ENCODE assay signal across 19 cellular contexts in the genomic region with DNA sequence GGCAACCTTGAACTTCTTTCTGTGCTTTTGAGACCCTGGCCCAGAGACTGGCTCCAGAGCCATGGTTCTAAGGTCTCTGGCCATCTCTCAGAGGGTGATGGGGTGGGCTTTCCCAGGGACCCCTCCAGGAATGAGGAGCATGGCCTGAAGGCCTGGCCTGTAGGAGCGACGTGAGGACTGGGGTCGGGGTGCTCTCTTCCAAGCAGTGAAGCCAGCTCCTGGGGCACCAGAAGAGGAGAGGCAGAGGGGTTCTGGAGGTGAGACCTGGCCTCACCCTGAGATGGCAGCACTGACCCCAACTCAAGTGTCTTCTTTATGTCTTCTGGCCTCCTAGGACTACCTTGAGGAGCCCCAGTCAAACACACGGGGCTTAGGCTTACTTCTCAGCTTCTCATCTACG.
DNase-seq lines count a peak whose midpoint lies in the region; ATAC-seq and TF ChIP-seq lines count a peak whose summit lies in the region.
"Had no signal": no experiment of that assay in that cellular context is flagged by ENCODE, and none has a peak within 500 bp of the region (broad histone marks: within the 10 kb centered on the region; RNA-seq: fewer than 3 reads in every experiment).

No MANE protein-coding gene starts in this region.

- H3K36me3 Mint-ChIP-seq in chondrocyte (ENCODE audit: low read depth) = peaks cover 22% of the 10 kb centered on the region

- H3K4me3 ChIP-seq in osteoblast (ENCODE audit: insufficient read depth, low read length) = no peak overlapping the region
- no peak overlapping the region for H3K4me3 ChIP-seq in stomach
- no peak overlapping the region for H3K4me3 ChIP-seq in hepatocyte
- H3K4me3 ChIP-seq: BLaER1 treated with 17β-estradiol and CSF1 and Interleukin-3, amounts not matched to agents 10 nM and 100 nM; GM12878 had no signal

- H3K79me2 ChIP-seq in osteoblast (ENCODE audit: insufficient read depth, low read length) (no peaks in the 10 kb centered on the region), hepatocyte (no peaks in the 10 kb centered on the region)

- H3K4me2 ChIP-seq in osteoblast (ENCODE audit: insufficient read depth, low read length) = no peak overlapping the region
- no peak overlapping the region for H3K4me2 ChIP-seq in hepatocyte
- H3K4me2 ChIP-seq: BLaER1 treated with 17β-estradiol and CSF1 and Interleukin-3, amounts not matched to agents 10 nM and 100 nM had no signal

- no peaks in the 10 kb centered on the region for H3K9me3 Mint-ChIP-seq in chondrocyte (ENCODE audit: low read depth)
- H3K9me3 Mint-ChIP-seq: CD8-positive, alpha-beta memory T cell had no signal

- H3K4me1 Mint-ChIP-seq in chondrocyte (ENCODE audit: low read depth) = no peaks in the 10 kb centered on the region

- no peak overlapping the region for H2AFZ ChIP-seq in osteoblast (ENCODE audit: low read length)
- no peak overlapping the region for H2AFZ ChIP-seq in hepatocyte

- no peaks in the 10 kb centered on the region for H3K9me3 ChIP-seq in osteoblast (ENCODE audit: low read depth, low read length)
- peaks cover 0 to 9% (median 3%) of the 10 kb centered on the region in 4 donors for H3K9me3 ChIP-seq in stomach
- no peaks in the 10 kb centered on the region for H3K9me3 ChIP-seq in hepatocyte (ENCODE audit: low read depth)

- H3K4me1 ChIP-seq in osteoblast (ENCODE audit: insufficient read depth, low read length) (no peaks in the 10 kb centered on the region), stomach (peaks cover 3 to 12% (median 9%) of the 10 kb centered on the region in 4 donors), hepatocyte (ENCODE audit: insufficient read depth) (peaks cover 11% of the 10 kb centered on the region)

- WGBS in stomach, 5 donors = 91 to 99% (median 98%) methylated on average over 5 of the region's 5 CpGs
- 96% methylated on average over 5 of the region's 5 CpGs for WGBS in hepatocyte (ENCODE audit: low lambda C conversion rate, missing lambda C conversion rate)

- H3K27me3 ChIP-seq in osteoblast (ENCODE audit: insufficient read depth, low read length) = no peaks in the 10 kb centered on the region
- no peaks in the 10 kb centered on the region for H3K27me3 ChIP-seq in stomach
- no peaks in the 10 kb centered on the region for H3K27me3 ChIP-seq in hepatocyte
- H3K27me3 ChIP-seq: BLaER1 treated with 17β-estradiol and CSF1 and Interleukin-3, amounts not matched to agents 10 nM and 100 nM had no signal

- no peak overlapping the region for H3K27ac ChIP-seq in osteoblast (ENCODE audit: low read depth, low read length)
- no peak overlapping the region for H3K27ac ChIP-seq in stomach
- H3K27ac ChIP-seq in hepatocyte = no peak overlapping the region
- H3K27ac ChIP-seq: BLaER1 treated with 17β-estradiol and CSF1 and Interleukin-3, amounts not matched to agents 10 nM and 100 nM had no signal

- no peaks in the 10 kb centered on the region for H3K27me3 Mint-ChIP-seq in chondrocyte (ENCODE audit: low read depth)
- H3K27me3 Mint-ChIP-seq: CD8-positive, alpha-beta memory T cell had no signal

- H4K20me1 ChIP-seq in osteoblast (ENCODE audit: insufficient read depth, low read length) = no peaks in the 10 kb centered on the region
- no peaks in the 10 kb centered on the region for H4K20me1 ChIP-seq in hepatocyte (ENCODE audit: insufficient read depth, poor library complexity, severe bottlenecking)

- H3K27ac Mint-ChIP-seq in chondrocyte (ENCODE audit: unreplicated experiment) = no peak overlapping the region

- TF ChIP-seq CTCF in chondrocyte (IDR thresholded peaks at IDR 0.05) (no peak), osteoblast (IDR thresholded peaks at IDR 0.05; ENCODE audit: extremely low read depth, low read depth, low read length) (no peak), stomach (IDR thresholded peaks at IDR 0.05) (no peak), hepatocyte (IDR thresholded peaks at IDR 0.05; ENCODE audit: poor library complexity) (no peak)

- H3K36me3 ChIP-seq in osteoblast (ENCODE audit: insufficient read depth, low read length) = peaks cover 4% of the 10 kb centered on the region
- H3K36me3 ChIP-seq in stomach = peaks cover 38 to 78% (median 65%) of the 10 kb centered on the region in 4 donors
- H3K36me3 ChIP-seq in hepatocyte (replicated peaks; ENCODE audit: insufficient read depth, low read depth) = peaks cover 4% of the 10 kb centered on the region

- peak; percentile 53 for DNase-seq in cardiac septum (ENCODE audit: low spot score)
- DNase-seq in Right ventricle myocardium superior = no peak
- peak; percentile 43 for DNase-seq in chondrocyte (ENCODE audit: low spot score)
- peak; percentile 21 for DNase-seq in osteoblast (ENCODE audit: insufficient read length, low spot score, missing footprints)
- peak; percentile 7 for DNase-seq in stomach
- DNase-seq in ureter (ENCODE audit: low spot score) = no peak
- DNase-seq in hepatocyte (ENCODE audit: low spot score) = no peak
- DNase-seq: CD8-positive, alpha-beta memory T cell; DMS53; EL; NCI-H1417 treated with DMSO at 0.1 percent for 48 hours; NCI-H187 treated with DMSO at 0.1 percent for 48 hours; NCI-H226; NCI-H524 treated with DMSO at 0.1 percent for 48 hours; PC-3; RPMI8226 had no signal

- ATAC-seq in Right ventricle myocardium superior (ENCODE audit: poor library complexity) (no peak), GM19455 (IDR thresholded peaks at IDR 0.05; ENCODE audit: unreplicated experiment) (no peak)
- ATAC-seq: GM12878, PC-3 had no signal

- H3K4me3 Mint-ChIP-seq in chondrocyte (ENCODE audit: unreplicated experiment) = no peak overlapping the region
- H3K4me3 Mint-ChIP-seq: CD8-positive, alpha-beta memory T cell had no signal

- no peak for TF ChIP-seq EP300 in stomach (IDR thresholded peaks at IDR 0.05)

- no peaks in the 10 kb centered on the region for H3K9me2 ChIP-seq in hepatocyte (replicated peaks; ENCODE audit: insufficient read depth)

- TF ChIP-seq POLR2A in stomach (IDR thresholded peaks at IDR 0.05) = no peak

- intact Hi-C loops in cardiac septum (cut with DNase I) (no loop called here), Right ventricle myocardium superior (cut with DNase I) (no loop called here), stomach (cut with DNase I; ENCODE audit: low total_unique reads) (no loop called here)

Comparison
In these comparisons a context has a peak if more than half of its experiments do, and no peak if none do; other contexts are left out.
1. DNase-seq: peak in cardiac septum (single experiment), chondrocyte (single experiment), osteoblast (single experiment) and stomach (single experiment); none in Right ventricle myocardium superior (single experiment), ureter (single experiment) and hepatocyte (single experiment).